Comparison of ENCODE assay signal across 19 cellular contexts in the genomic region with DNA sequence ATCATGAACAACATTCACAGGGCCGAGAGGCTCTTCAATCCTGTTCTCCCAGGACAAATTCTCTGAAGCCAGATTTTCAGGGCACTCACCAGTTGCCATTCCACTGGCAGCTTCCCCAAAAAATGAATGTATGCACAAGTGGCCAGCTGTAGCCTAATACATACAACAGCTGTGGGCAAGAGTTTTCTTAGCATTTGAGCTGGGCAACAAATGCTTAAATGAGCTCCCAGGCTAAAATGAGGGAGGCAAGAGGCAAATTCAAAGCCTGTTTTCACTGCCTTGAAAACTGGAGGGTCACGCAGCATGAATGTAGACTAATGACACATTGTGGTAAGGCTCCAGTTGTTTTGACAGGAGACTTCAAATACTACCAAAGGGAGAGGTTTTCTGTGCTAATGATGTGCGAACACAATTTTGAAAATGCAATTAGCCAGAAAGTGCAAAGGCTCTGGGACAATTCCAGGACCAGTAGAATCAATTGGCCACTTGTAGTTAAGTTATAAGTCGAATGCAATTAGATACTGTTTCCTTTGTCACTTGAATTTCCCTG.
"Had no signal": no experiment of that assay in that cellular context is flagged by ENCODE, and none has a peak within 500 bp of the region (broad histone marks: within the 10 kb centered on the region; RNA-seq: fewer than 3 reads in every experiment).

No MANE protein-coding gene starts in this region.

- H3K36me3 Mint-ChIP-seq: activated naive CD8-positive, alpha-beta T cell treated with anti-CD3 and anti-CD28 coated beads for 36 hours had no signal

- H3K27ac Mint-ChIP-seq: activated naive CD8-positive, alpha-beta T cell treated with anti-CD3 and anti-CD28 coated beads for 36 hours; effector memory CD8-positive, alpha-beta T cell had no signal

- H3K9me3 ChIP-seq: right atrium auricular region, tibial nerve, vagina had no signal

- DNase-seq: activated CD4-positive, alpha-beta T cell treated with anti-CD3 and anti-CD28 coated beads, Interleukin-2, amount 50 U/mL, for 1 hour; activated CD8-positive, alpha-beta memory T cell treated with anti-CD3 and anti-CD28 coated beads for 24 hours; activated naive CD8-positive, alpha-beta T cell treated with anti-CD3 and anti-CD28 coated beads for 36 hours; brain microvascular endothelial cell; effector memory CD8-positive, alpha-beta T cell; foreskin keratinocyte; glutamatergic neuron; mesendoderm; small intestine; stimulated activated CD4-positive, alpha-beta T cell treated with anti-CD3 and anti-CD28 coated beads, Interleukin-4, amount 100 ng/mL, for 4 hours; stimulated activated CD8-positive, alpha-beta memory T cell treated with anti-CD3 and anti-CD28 coated beads, Interleukin-4, amount 100 ng/mL, for 48 hours; stimulated activated naive CD4-positive, alpha-beta T cell treated with Interleukin-2 at 50 U/mL for 16 hours; substantia nigra; T-helper 2 cell had no signal

- H3K9me3 Mint-ChIP-seq: activated naive CD8-positive, alpha-beta T cell treated with anti-CD3 and anti-CD28 coated beads for 36 hours; central memory CD8-positive, alpha-beta T cell; effector memory CD8-positive, alpha-beta T cell; neural crest cell had no signal

- H3K27ac ChIP-seq: brain microvascular endothelial cell, foreskin keratinocyte, right atrium auricular region, tibial nerve, vagina had no signal

- H3K4me3 Mint-ChIP-seq: activated naive CD8-positive, alpha-beta T cell treated with anti-CD3 and anti-CD28 coated beads for 36 hours; central memory CD8-positive, alpha-beta T cell; effector memory CD8-positive, alpha-beta T cell; neural crest cell had no signal

- H3K4me1 Mint-ChIP-seq: activated naive CD8-positive, alpha-beta T cell treated with anti-CD3 and anti-CD28 coated beads for 36 hours; central memory CD8-positive, alpha-beta T cell had no signal

- H3K4me1 ChIP-seq: foreskin keratinocyte, right atrium auricular region, tibial nerve, vagina had no signal

- H3K27me3 Mint-ChIP-seq: activated naive CD8-positive, alpha-beta T cell treated with anti-CD3 and anti-CD28 coated beads for 36 hours; central memory CD8-positive, alpha-beta T cell had no signal

- H3K4me3 ChIP-seq: right atrium auricular region, tibial nerve, vagina had no signal

- H3K36me3 ChIP-seq: brain microvascular endothelial cell, right atrium auricular region, tibial nerve, vagina had no signal

- ATAC-seq: effector memory CD8-positive, alpha-beta T cell; foreskin keratinocyte had no signal

- H3K27me3 ChIP-seq: brain microvascular endothelial cell, foreskin keratinocyte, right atrium auricular region, tibial nerve, vagina had no signal
